21 cellular contexts compared by ENCODE assay signal in genomic region chr1:159600894-159601293, GRCh38. TPM values are rescaled to one million over a fixed set of nuclear protein-coding genes. Genes with fewer than 3 reads are reported as not detected.
DNase-seq lines count a peak whose midpoint lies in the region; ATAC-seq and TF ChIP-seq lines count a peak whose summit lies in the region.
"Had no signal": no experiment of that assay in that cellular context is flagged by ENCODE, and none has a peak within 500 bp of the region (broad histone marks: within the 10 kb centered on the region; RNA-seq: fewer than 3 reads in every experiment).

No MANE protein-coding gene starts in this region.

- no peak for TF ChIP-seq CTCF in activated CD8-positive, alpha-beta T cell treated with anti-CD3 and anti-CD28 coated beads for 36 hours (IDR thresholded peaks at IDR 0.05)
- no peak for TF ChIP-seq CTCF in HFFc6 (IDR thresholded peaks at IDR 0.05)

- peaks cover 32% of the 10 kb centered on the region for H3K27me3 Mint-ChIP-seq in activated CD8-positive, alpha-beta T cell treated with anti-CD3 and anti-CD28 coated beads for 36 hours
- no peaks in the 10 kb centered on the region for H3K27me3 Mint-ChIP-seq in activated CD8-positive, alpha-beta T cell treated with anti-CD3 and anti-CD28 coated beads, Interleukin-2, amount 10 ng/mL, durations not matched to agents 7 days and 5 days (ENCODE audit: low read depth)
- H3K27me3 Mint-ChIP-seq in HFFc6 (ENCODE audit: insufficient read depth), result peaks cover 1% of the 10 kb centered on the region; the same call in 1 of the 2 replicates

- ATAC-seq in activated CD8-positive, alpha-beta T cell treated with anti-CD3 and anti-CD28 coated beads for 36 hours, result no peak
- ATAC-seq in activated CD8-positive, alpha-beta T cell treated with anti-CD3 and anti-CD28 coated beads, Interleukin-2, amount 10 ng/mL, durations not matched to agents 7 days and 5 days, result no peak
- ATAC-seq: Panc1, Right ventricle myocardium inferior had no signal

- H3K9me3 Mint-ChIP-seq in activated CD8-positive, alpha-beta T cell treated with anti-CD3 and anti-CD28 coated beads for 36 hours, result no peaks in the 10 kb centered on the region
- H3K9me3 Mint-ChIP-seq in activated CD8-positive, alpha-beta T cell treated with anti-CD3 and anti-CD28 coated beads, Interleukin-2, amount 10 ng/mL, durations not matched to agents 7 days and 5 days (ENCODE audit: insufficient read depth), result no peaks in the 10 kb centered on the region
- peaks cover 9% of the 10 kb centered on the region for H3K9me3 Mint-ChIP-seq in HFFc6

- peaks cover 2% of the 10 kb centered on the region for H3K4me1 Mint-ChIP-seq in activated CD8-positive, alpha-beta T cell treated with anti-CD3 and anti-CD28 coated beads for 36 hours (ENCODE audit: low read depth)
- no peaks in the 10 kb centered on the region for H3K4me1 Mint-ChIP-seq in activated CD8-positive, alpha-beta T cell treated with anti-CD3 and anti-CD28 coated beads, Interleukin-2, amount 10 ng/mL, durations not matched to agents 7 days and 5 days (ENCODE audit: low read depth)
- peaks cover 69% of the 10 kb centered on the region for H3K4me1 Mint-ChIP-seq in HFFc6 (ENCODE audit: low read depth)

- no peak overlapping the region for H3K4me3 Mint-ChIP-seq in activated CD8-positive, alpha-beta T cell treated with anti-CD3 and anti-CD28 coated beads for 36 hours
- H3K4me3 Mint-ChIP-seq in activated CD8-positive, alpha-beta T cell treated with anti-CD3 and anti-CD28 coated beads, Interleukin-2, amount 10 ng/mL, durations not matched to agents 7 days and 5 days, result no peak overlapping the region
- no peak overlapping the region for H3K4me3 Mint-ChIP-seq in HFFc6

- CTCF ChIA-PET in activated CD8-positive, alpha-beta T cell treated with anti-CD3 and anti-CD28 coated beads for 36 hours (lab: Charles Lee), result no interaction called here
- CTCF ChIA-PET in activated CD8-positive, alpha-beta T cell treated with anti-CD3 and anti-CD28 coated beads, Interleukin-2, amount 10 ng/mL, durations not matched to agents 7 days and 5 days (lab: Charles Lee), result no interaction called here

- no peaks in the 10 kb centered on the region for H3K36me3 Mint-ChIP-seq in activated CD8-positive, alpha-beta T cell treated with anti-CD3 and anti-CD28 coated beads for 36 hours (ENCODE audit: low read depth)
- no peaks in the 10 kb centered on the region for H3K36me3 Mint-ChIP-seq in activated CD8-positive, alpha-beta T cell treated with anti-CD3 and anti-CD28 coated beads, Interleukin-2, amount 10 ng/mL, durations not matched to agents 7 days and 5 days (ENCODE audit: low read depth)
- peaks cover 41% of the 10 kb centered on the region for H3K36me3 Mint-ChIP-seq in HFFc6 (ENCODE audit: low read depth)

- POLR2A ChIA-PET in activated CD8-positive, alpha-beta T cell treated with anti-CD3 and anti-CD28 coated beads for 36 hours (lab: Charles Lee), result no interaction called here
- POLR2A ChIA-PET in activated CD8-positive, alpha-beta T cell treated with anti-CD3 and anti-CD28 coated beads, Interleukin-2, amount 10 ng/mL, durations not matched to agents 7 days and 5 days (lab: Charles Lee), result no interaction called here

- intact Hi-C loops in activated CD8-positive, alpha-beta T cell treated with anti-CD3 and anti-CD28 coated beads for 36 hours (cut with micrococcal nuclease), result no loop called here

- no peak overlapping the region for H3K27ac Mint-ChIP-seq in activated CD8-positive, alpha-beta T cell treated with anti-CD3 and anti-CD28 coated beads for 36 hours
- no peak overlapping the region for H3K27ac Mint-ChIP-seq in activated CD8-positive, alpha-beta T cell treated with anti-CD3 and anti-CD28 coated beads, Interleukin-2, amount 10 ng/mL, durations not matched to agents 7 days and 5 days
- H3K27ac Mint-ChIP-seq in HFFc6, result peak overlapping the region; percentile 9

- peak; percentile 30 for DNase-seq in activated CD8-positive, alpha-beta T cell treated with anti-CD3 and anti-CD28 coated beads for 36 hours
- DNase-seq in activated CD8-positive, alpha-beta T cell treated with anti-CD3 and anti-CD28 coated beads, Interleukin-2, amount 10 ng/mL, durations not matched to agents 7 days and 5 days, result no peak
- DNase-seq in HFFc6, result no peak
- DNase-seq in RPMI7951 (ENCODE audit: low read depth), result peak; percentile 43
- peak; percentile 20 for DNase-seq in kidney tubule cell (ENCODE audit: low spot score)
- no peak for DNase-seq in medulla oblongata (ENCODE audit: extremely low spot score)
- no peak for DNase-seq in activated effector memory CD4-positive, alpha-beta T cell treated with anti-CD3 and anti-CD28 coated beads, Interleukin-2, amount 50 U/mL, for 16 hours
- no peak for DNase-seq in DMS53 (lab: John Stamatoyannopoulos, UW)
- DNase-seq: DMS 273 treated with DMSO at 0.1 percent for 48 hours, GDM1, GM23248, MM.1S, NCI-H1092 treated with DMSO at 0.1 percent for 48 hours, NCI-H146, NCI-H2029 treated with DMSO at 0.1 percent for 48 hours, NCI-H2171, NCI-H446, NCI-H69, SK-N-SH had no signal

RNA-seq across cellular contexts. Expression of gene APCS, which starts 13.3 kb away (rescaled TPM):
- not detected for total RNA-seq in activated CD8-positive, alpha-beta T cell treated with anti-CD3 and anti-CD28 coated beads for 36 hours
- not detected for total RNA-seq in activated CD8-positive, alpha-beta T cell treated with anti-CD3 and anti-CD28 coated beads, Interleukin-2, amount 10 ng/mL, durations not matched to agents 7 days and 5 days
- not detected for total RNA-seq in HFFc6 (2021; fragmentation: NEBNext Ultra II Directional; extraction: Animal tissue kit (Norgen Biotek cat#: 25700))
- not detected in 2 replicates for total RNA-seq in RPMI7951 (2014; rRNA removed; shearing (Covaris generic))
- total RNA-seq: GM23248, Right ventricle myocardium inferior had no signal

Comparison
In these comparisons a context has a peak if more than half of its experiments do, and no peak if none do; other contexts are left out.
1. DNase-seq: peak in activated CD8-positive, alpha-beta T cell treated with anti-CD3 and anti-CD28 coated beads for 36 hours (single experiment), RPMI7951 (single experiment) and kidney tubule cell (single experiment); none in activated CD8-positive, alpha-beta T cell treated with anti-CD3 and anti-CD28 coated beads, Interleukin-2, amount 10 ng/mL, durations not matched to agents 7 days and 5 days (single experiment), HFFc6 (single experiment), medulla oblongata (single experiment), activated effector memory CD4-positive, alpha-beta T cell treated with anti-CD3 and anti-CD28 coated beads, Interleukin-2, amount 50 U/mL, for 16 hours (single experiment) and DMS53 (single experiment).